Comparison of ENCODE assay signal across 18 cellular contexts in genomic region chr22:49006207-49007012, GRCh38.
"Had no signal": no experiment of that assay in that cellular context is flagged by ENCODE, and none has a peak within 500 bp of the region (broad histone marks: within the 10 kb centered on the region; RNA-seq: fewer than 3 reads in every experiment).

No MANE protein-coding gene starts in this region.

- H3K27me3 ChIP-seq: body of pancreas, tibial nerve had no signal

- H3K27ac ChIP-seq: body of pancreas, left lung, tibial nerve had no signal

- H3K9me3 ChIP-seq: body of pancreas had no signal

- FAIRE-seq: colon, keratinocyte had no signal

- ATAC-seq: activated CD4-positive, CD25-positive, alpha-beta regulatory T cell treated with anti-CD3 and anti-CD28 coated beads, Interleukin-2, amount 50 U/mL, for 24 hours; activated T-helper 17 cell treated with anti-CD3 and anti-CD28 coated beads, Interleukin-2, amount 50 U/mL, for 72 hours; body of pancreas; left lung had no signal

- H3K36me3 ChIP-seq: left lung, tibial nerve had no signal

- DNase-seq: activated naive CD4-positive, alpha-beta T cell; activated naive CD8-positive, alpha-beta T cell treated with anti-CD3 and anti-CD28 coated beads, Interleukin-2, amount 10 ng/mL, durations not matched to agents 7 days and 5 days; activated T-cell treated with anti-CD3 and anti-CD28 coated beads, Interleukin-2, amount 50 U/mL, for 1 hour; amygdala; central memory CD4-positive, alpha-beta T cell; foreskin melanocyte; glutamatergic neuron; left lung; mammary epithelial cell; stimulated activated CD4-positive, alpha-beta T cell treated with anti-CD3 and anti-CD28 coated beads, Interleukin-1b, Interleukin-23, amount 100 ng/mL, for 48 hours; stimulated activated naive CD4-positive, alpha-beta T cell treated with Interleukin-2 at 50 U/mL for 16 hours; T1000 had no signal

- H3K4me1 ChIP-seq: body of pancreas, left lung, tibial nerve had no signal

- H3K4me3 ChIP-seq: body of pancreas, left lung, tibial nerve had no signal
